18 cellular contexts compared by ENCODE assay signal in genomic region chr5:76542236-76542635, GRCh38.
DNase-seq lines count a peak whose midpoint lies in the region; ATAC-seq and TF ChIP-seq lines count a peak whose summit lies in the region.
"Had no signal": no experiment of that assay in that cellular context is flagged by ENCODE, and none has a peak within 500 bp of the region (broad histone marks: within the 10 kb centered on the region; RNA-seq: fewer than 3 reads in every experiment).

No MANE protein-coding gene starts in this region.

- H3K9me3 ChIP-seq in CD4-positive, alpha-beta memory T cell (ENCODE audit: control insufficient read depth in 1 of 2, low read length in 2 of 2): no peaks in the 10 kb centered on the region
- H3K9me3 ChIP-seq: left ventricle myocardium inferior, mucosa of descending colon, right atrium auricular region, upper lobe of right lung had no signal

- CTCF ChIA-PET in CD4-positive, alpha-beta memory T cell (lab: Charles Lee; ENCODE audit: partially characterized antibody): interaction anchor here (0.9 to 4.7 kb wide), 14 partner anchors 9 to 233 kb away, joined by 3 to 140 read pairs (median 11); partner anchors contain the start of gene IQGAP2

- no peaks in the 10 kb centered on the region for H3K9me3 Mint-ChIP-seq in CD14-positive monocyte
- no peaks in the 10 kb centered on the region for H3K9me3 Mint-ChIP-seq in CD4-positive, alpha-beta memory T cell
- H3K9me3 Mint-ChIP-seq in activated naive CD4-positive, alpha-beta T cell treated with anti-CD3 and anti-CD28 coated beads, Interleukin-2, amount 50 U/mL, for 72 hours: peaks cover 4 to 5% of the 10 kb centered on the region in 2 donors
- no peaks in the 10 kb centered on the region for H3K9me3 Mint-ChIP-seq in natural killer cell treated with Interleukin-12 subunit alpha and Interleukin-12 subunit beta and Interleukin-15 and Interleukin-18, amount 100 ng/mL, for 72 hours
- no peaks in the 10 kb centered on the region for H3K9me3 Mint-ChIP-seq in stimulated activated naive B cell treated with anti-CD40 and anti-IgM and Interleukin-4, amounts not matched to agents 10 μg/mL and 1 μg/mL and 100 μg/mL, for 72 hours
- H3K9me3 Mint-ChIP-seq: stimulated activated memory B cell treated with anti-CD40 and anti-IgM and Interleukin-4, amounts not matched to agents 10 μg/mL and 1 μg/mL and 100 μg/mL, for 72 hours had no signal

- H3K4me1 Mint-ChIP-seq in CD14-positive monocyte: peaks cover 62% of the 10 kb centered on the region
- H3K4me1 Mint-ChIP-seq in CD4-positive, alpha-beta memory T cell: peaks cover 79 to 92% (median 86%) of the 10 kb centered on the region in 4 donors
- H3K4me1 Mint-ChIP-seq in natural killer cell treated with Interleukin-12 subunit alpha and Interleukin-12 subunit beta and Interleukin-15 and Interleukin-18, amount 100 ng/mL, for 72 hours (ENCODE audit: low read depth in 2 of 2): peaks cover 74 to 82% of the 10 kb centered on the region in 2 donors
- peaks cover 22 to 35% of the 10 kb centered on the region in 2 donors for H3K4me1 Mint-ChIP-seq in stimulated activated naive B cell treated with anti-CD40 and anti-IgM and Interleukin-4, amounts not matched to agents 10 μg/mL and 1 μg/mL and 100 μg/mL, for 72 hours

- TF ChIP-seq CTCF in CD14-positive monocyte (IDR thresholded peaks at IDR 0.05) (no peak), GM13976 (IDR thresholded peaks at IDR 0.05; ENCODE audit: borderline replicate concordance, control extremely low read depth, extremely low read depth, insufficient read depth, missing control alignments) (no peak)

- H3K27ac ChIP-seq in CD4-positive, alpha-beta memory T cell (ENCODE audit: low read depth, low read length): peak overlapping the region; percentile 82
- H3K27ac ChIP-seq: left ventricle myocardium inferior had no signal

- in situ Hi-C loops in GM13976 (cut with MboI; ENCODE audit: low sequenced_read_pairs, unreplicated experiment): loop anchor here (10.0 kb wide), 1 partner anchor 137 kb away; the partner anchor contains the start of gene IQGAP2

- intact Hi-C loops in CD14-positive monocyte (cut with micrococcal nuclease): loop anchor here in 1 of 2 donors (2.0 kb wide), 1 partner anchor 139 kb away; the partner anchor contains the start of gene IQGAP2
- intact Hi-C loops in CD4-positive, alpha-beta memory T cell (cut with micrococcal nuclease): loop anchor here (5.0 to 10.0 kb wide), 2 partner anchors 467 to 825 kb away; partner anchors contain the start of gene POC5
- intact Hi-C loops in cardiac septum (cut with DNase I): no loop called here

- no peaks in the 10 kb centered on the region for H3K27me3 ChIP-seq in CD4-positive, alpha-beta memory T cell (ENCODE audit: insufficient read depth, low read length)
- H3K27me3 ChIP-seq: right atrium auricular region, upper lobe of right lung had no signal

- no peak overlapping the region for H3K4me3 Mint-ChIP-seq in CD14-positive monocyte
- peak overlapping the region; percentile 80 to 89 (median 83) for H3K4me3 Mint-ChIP-seq in CD4-positive, alpha-beta memory T cell
- peak overlapping the region; percentile 86 for H3K4me3 Mint-ChIP-seq in natural killer cell treated with Interleukin-12 subunit alpha and Interleukin-12 subunit beta and Interleukin-15 and Interleukin-18, amount 100 ng/mL, for 72 hours
- no peak overlapping the region for H3K4me3 Mint-ChIP-seq in stimulated activated naive B cell treated with anti-CD40 and anti-IgM and Interleukin-4, amounts not matched to agents 10 μg/mL and 1 μg/mL and 100 μg/mL, for 72 hours
- H3K4me3 Mint-ChIP-seq: stimulated activated memory B cell treated with anti-CD40 and anti-IgM and Interleukin-4, amounts not matched to agents 10 μg/mL and 1 μg/mL and 100 μg/mL, for 72 hours had no signal

- DNase-seq in CD14-positive monocyte (ENCODE audit: low spot score): no peak
- no peak for DNase-seq in CD4-positive, alpha-beta memory T cell
- DNase-seq in activated naive CD4-positive, alpha-beta T cell treated with anti-CD3 and anti-CD28 coated beads, Interleukin-2, amount 50 U/mL, for 72 hours (ENCODE audit: low spot score in 2 of 2): no peak
- DNase-seq in natural killer cell treated with Interleukin-12 subunit alpha and Interleukin-12 subunit beta and Interleukin-15 and Interleukin-18, amount 100 ng/mL, for 72 hours (ENCODE audit: low spot score): no peak
- DNase-seq in GM13976 (ENCODE audit: low spot score): no peak
- DNase-seq in cardiac septum (ENCODE audit: low spot score): no peak
- DNase-seq in stimulated activated naive B cell treated with anti-CD40 and anti-IgM and Interleukin-4, amounts not matched to agents 10 μg/mL and 1 μg/mL and 100 μg/mL, for 72 hours: no peak
- DNase-seq: activated gamma-delta T cell treated with Interleukin-2 at 50 U/mL for 16 hours, glutamatergic neuron, Karpas-422, left ventricle myocardium inferior, NCI-H1092 treated with DMSO at 0.1 percent for 48 hours, NCI-H526, SW 1271, upper lobe of right lung had no signal

- no peaks in the 10 kb centered on the region for H3K36me3 ChIP-seq in CD4-positive, alpha-beta memory T cell (ENCODE audit: insufficient read depth, low read length)
- H3K36me3 ChIP-seq: left ventricle myocardium inferior, right atrium auricular region, upper lobe of right lung had no signal

- no peak for ATAC-seq in activated naive CD4-positive, alpha-beta T cell treated with anti-CD3 and anti-CD28 coated beads, Interleukin-2, amount 50 U/mL, for 72 hours
- ATAC-seq in natural killer cell treated with Interleukin-12 subunit alpha and Interleukin-12 subunit beta and Interleukin-15 and Interleukin-18, amount 100 ng/mL, for 72 hours: no peak
- no peak for ATAC-seq in stimulated activated naive B cell treated with anti-CD40 and anti-IgM and Interleukin-4, amounts not matched to agents 10 μg/mL and 1 μg/mL and 100 μg/mL, for 72 hours (replicated peaks)
- ATAC-seq: stimulated activated memory B cell treated with anti-CD40 and anti-IgM and Interleukin-4, amounts not matched to agents 10 μg/mL and 1 μg/mL and 100 μg/mL, for 72 hours had no signal

- H3K4me1 ChIP-seq in CD4-positive, alpha-beta memory T cell (ENCODE audit: insufficient read depth, low read length): peaks cover 94% of the 10 kb centered on the region
- H3K4me1 ChIP-seq: left ventricle myocardium inferior, right atrium auricular region had no signal

- H3K27ac Mint-ChIP-seq in CD14-positive monocyte: peak overlapping the region; percentile 84 to 95 (median 94)
- H3K27ac Mint-ChIP-seq in CD4-positive, alpha-beta memory T cell: peak overlapping the region; percentile 91 to 99 (median 99)
- peak overlapping the region; percentile 90 to 94 for H3K27ac Mint-ChIP-seq in activated naive CD4-positive, alpha-beta T cell treated with anti-CD3 and anti-CD28 coated beads, Interleukin-2, amount 50 U/mL, for 72 hours
- H3K27ac Mint-ChIP-seq in natural killer cell treated with Interleukin-12 subunit alpha and Interleukin-12 subunit beta and Interleukin-15 and Interleukin-18, amount 100 ng/mL, for 72 hours: peak overlapping the region; percentile 90 to 96
- no peak overlapping the region for H3K27ac Mint-ChIP-seq in stimulated activated naive B cell treated with anti-CD40 and anti-IgM and Interleukin-4, amounts not matched to agents 10 μg/mL and 1 μg/mL and 100 μg/mL, for 72 hours
- H3K27ac Mint-ChIP-seq: stimulated activated memory B cell treated with anti-CD40 and anti-IgM and Interleukin-4, amounts not matched to agents 10 μg/mL and 1 μg/mL and 100 μg/mL, for 72 hours had no signal

- no peak overlapping the region for H3K4me3 ChIP-seq in CD4-positive, alpha-beta memory T cell (ENCODE audit: low read length in 2 of 2)
- H3K4me3 ChIP-seq: left ventricle myocardium inferior, mucosa of descending colon, right atrium auricular region, upper lobe of right lung had no signal

- peaks cover 2 to 16% of the 10 kb centered on the region in 2 donors for H3K36me3 Mint-ChIP-seq in CD14-positive monocyte
- H3K36me3 Mint-ChIP-seq in CD4-positive, alpha-beta memory T cell: peaks cover 0 to 9% of the 10 kb centered on the region in 2 donors
- peaks cover 4 to 18% of the 10 kb centered on the region in 2 donors for H3K36me3 Mint-ChIP-seq in activated naive CD4-positive, alpha-beta T cell treated with anti-CD3 and anti-CD28 coated beads, Interleukin-2, amount 50 U/mL, for 72 hours
- H3K36me3 Mint-ChIP-seq in natural killer cell treated with Interleukin-12 subunit alpha and Interleukin-12 subunit beta and Interleukin-15 and Interleukin-18, amount 100 ng/mL, for 72 hours: peaks cover 4% of the 10 kb centered on the region
- no peaks in the 10 kb centered on the region for H3K36me3 Mint-ChIP-seq in stimulated activated naive B cell treated with anti-CD40 and anti-IgM and Interleukin-4, amounts not matched to agents 10 μg/mL and 1 μg/mL and 100 μg/mL, for 72 hours
- H3K36me3 Mint-ChIP-seq: stimulated activated memory B cell treated with anti-CD40 and anti-IgM and Interleukin-4, amounts not matched to agents 10 μg/mL and 1 μg/mL and 100 μg/mL, for 72 hours had no signal

- POLR2A ChIA-PET in CD4-positive, alpha-beta memory T cell (lab: Charles Lee; ENCODE audit: partially characterized antibody): interaction anchor here (0.8 to 6.8 kb wide), 17 partner anchors 13 to 220 kb away, joined by 3 to 248 read pairs (median 6); partner anchors contain the start of gene IQGAP2

- H3K27me3 Mint-ChIP-seq in CD14-positive monocyte (ENCODE audit: low read depth in 3 of 3): no peaks in the 10 kb centered on the region
- H3K27me3 Mint-ChIP-seq in CD4-positive, alpha-beta memory T cell: no peaks in the 10 kb centered on the region
- no peaks in the 10 kb centered on the region for H3K27me3 Mint-ChIP-seq in natural killer cell treated with Interleukin-12 subunit alpha and Interleukin-12 subunit beta and Interleukin-15 and Interleukin-18, amount 100 ng/mL, for 72 hours
- H3K27me3 Mint-ChIP-seq in stimulated activated naive B cell treated with anti-CD40 and anti-IgM and Interleukin-4, amounts not matched to agents 10 μg/mL and 1 μg/mL and 100 μg/mL, for 72 hours: no peaks in the 10 kb centered on the region
- H3K27me3 Mint-ChIP-seq: stimulated activated memory B cell treated with anti-CD40 and anti-IgM and Interleukin-4, amounts not matched to agents 10 μg/mL and 1 μg/mL and 100 μg/mL, for 72 hours had no signal

Comparison
In these comparisons a context has a peak if more than half of its experiments do, and no peak if none do; other contexts are left out.
1. H3K4me3 Mint-ChIP-seq: peak in CD4-positive, alpha-beta memory T cell (8 of 8) and natural killer cell treated with Interleukin-12 subunit alpha and Interleukin-12 subunit beta and Interleukin-15 and Interleukin-18, amount 100 ng/mL, for 72 hours (single experiment); none in CD14-positive monocyte (0 of 2) and stimulated activated naive B cell treated with anti-CD40 and anti-IgM and Interleukin-4, amounts not matched to agents 10 μg/mL and 1 μg/mL and 100 μg/mL, for 72 hours (0 of 2).